32 cellular contexts compared by ENCODE assay signal in genomic region chr3:195511136-195511535, GRCh38. TPM values are rescaled to one million over a fixed set of nuclear protein-coding genes. Genes with fewer than 3 reads are reported as not detected.
DNase-seq lines count a peak whose midpoint lies in the region; ATAC-seq, FAIRE-seq and TF ChIP-seq lines count a peak whose summit lies in the region.
"Had no signal": no experiment of that assay in that cellular context is flagged by ENCODE, and none has a peak within 500 bp of the region (broad histone marks: within the 10 kb centered on the region; RNA-seq: fewer than 3 reads in every experiment).

No MANE protein-coding gene starts in this region.

- no peak overlapping the region for H3K4me3 Mint-ChIP-seq in activated naive CD8-positive, alpha-beta T cell
- H3K4me3 Mint-ChIP-seq in activated naive CD8-positive, alpha-beta T cell treated with anti-CD3 and anti-CD28 coated beads, Interleukin-2, amount 50 U/mL, for 24 hours = no peak overlapping the region
- H3K4me3 Mint-ChIP-seq in T-helper 17 cell (no peak overlapping the region), memory B cell (no peak overlapping the region)
- H3K4me3 Mint-ChIP-seq: activated CD4-positive, alpha-beta memory T cell treated with anti-CD3 and anti-CD28 coated beads, Interleukin-2, amount 10 ng/mL, durations not matched to agents 7 days and 5 days; H9 had no signal

- no peaks in the 10 kb centered on the region for H3K27me3 Mint-ChIP-seq in activated naive CD8-positive, alpha-beta T cell
- H3K27me3 Mint-ChIP-seq in activated naive CD8-positive, alpha-beta T cell treated with anti-CD3 and anti-CD28 coated beads, Interleukin-2, amount 50 U/mL, for 24 hours = no peaks in the 10 kb centered on the region
- no peaks in the 10 kb centered on the region for H3K27me3 Mint-ChIP-seq in T-helper 17 cell
- no peaks in the 10 kb centered on the region for H3K27me3 Mint-ChIP-seq in memory B cell
- H3K27me3 Mint-ChIP-seq: activated CD4-positive, alpha-beta memory T cell treated with anti-CD3 and anti-CD28 coated beads, Interleukin-2, amount 10 ng/mL, durations not matched to agents 7 days and 5 days had no signal

- no peaks in the 10 kb centered on the region for H3K9me3 ChIP-seq in T-helper 17 cell (ENCODE audit: control insufficient read depth, low read length, poor library complexity, severe bottlenecking)
- H3K9me3 ChIP-seq: Caco-2, psoas muscle, thoracic aorta had no signal

- no peak for TF ChIP-seq POLR2A in GM12891 (IDR thresholded peaks at IDR 0.05; ENCODE audit: low read depth, low read length)

- FAIRE-seq in GM12891 (lab: Jason Lieb, UNC) = no peak
- FAIRE-seq: A204.1, bronchial epithelial cell, colon, keratinocyte, urothelium cell line had no signal

- peaks cover 43% of the 10 kb centered on the region for H3K4me1 Mint-ChIP-seq in activated naive CD8-positive, alpha-beta T cell (ENCODE audit: low read depth)
- peaks cover 35% of the 10 kb centered on the region for H3K4me1 Mint-ChIP-seq in activated naive CD8-positive, alpha-beta T cell treated with anti-CD3 and anti-CD28 coated beads, Interleukin-2, amount 50 U/mL, for 24 hours
- H3K4me1 Mint-ChIP-seq in T-helper 17 cell (peaks cover 20% of the 10 kb centered on the region), memory B cell (peaks cover 12% of the 10 kb centered on the region)
- H3K4me1 Mint-ChIP-seq: H9 had no signal

- H3K36me3 Mint-ChIP-seq in activated naive CD8-positive, alpha-beta T cell = peaks cover 19% of the 10 kb centered on the region
- peaks cover 49% of the 10 kb centered on the region for H3K36me3 Mint-ChIP-seq in activated naive CD8-positive, alpha-beta T cell treated with anti-CD3 and anti-CD28 coated beads, Interleukin-2, amount 50 U/mL, for 24 hours (ENCODE audit: low read depth)
- H3K36me3 Mint-ChIP-seq in T-helper 17 cell (ENCODE audit: low read depth) (peaks cover 6% of the 10 kb centered on the region), memory B cell (peaks cover 23% of the 10 kb centered on the region)

- H3K9me3 Mint-ChIP-seq in activated naive CD8-positive, alpha-beta T cell (ENCODE audit: low read depth) = no peaks in the 10 kb centered on the region
- no peaks in the 10 kb centered on the region for H3K9me3 Mint-ChIP-seq in activated naive CD8-positive, alpha-beta T cell treated with anti-CD3 and anti-CD28 coated beads, Interleukin-2, amount 50 U/mL, for 24 hours
- no peaks in the 10 kb centered on the region for H3K9me3 Mint-ChIP-seq in memory B cell
- H3K9me3 Mint-ChIP-seq: activated CD4-positive, alpha-beta memory T cell treated with anti-CD3 and anti-CD28 coated beads, Interleukin-2, amount 10 ng/mL, durations not matched to agents 7 days and 5 days; activated naive CD4-positive, alpha-beta T cell treated with anti-CD3 and anti-CD28 coated beads, Interleukin-2, amount 50 U/mL, for 72 hours; activated T-helper 2 cell treated with anti-CD3 and anti-CD28 coated beads, Interferon-gamma antibody, Interleukin-2, Interleukin-4, amounts not matched to agents 10 μg/mL and 5 μg/mL and 100 μg/mL, durations not matched to agents 14 hours and 24 hours and 36 hours; H9 had no signal

- DNase-seq in activated naive CD8-positive, alpha-beta T cell treated with anti-CD3 and anti-CD28 coated beads, Interleukin-2, amount 50 U/mL, for 24 hours = no peak
- no peak for DNase-seq in T-helper 17 cell
- no peak for DNase-seq in memory B cell (ENCODE audit: low spot score in 2 of 2)
- DNase-seq in superior temporal gyrus (ENCODE audit: extremely low spot score) = peak; percentile 2
- DNase-seq in SHP77 treated with DMSO at 0.1 percent for 48 hours (lab: John Stamatoyannopoulos, UW) = no peak
- no peak for DNase-seq in GM12891 (ENCODE audit: insufficient read length, low spot score)
- DNase-seq: activated CD4-positive, alpha-beta memory T cell treated with anti-CD3 and anti-CD28 coated beads, Interleukin-2, amount 10 ng/mL, durations not matched to agents 7 days and 5 days; activated CD4-positive, CD25-positive, alpha-beta regulatory T cell treated with anti-CD3 and anti-CD28 coated beads, Interleukin-2, amount 50 U/mL, for 72 hours; aorta; Caco-2; effector CD4-positive, alpha-beta T cell; H9; left ventricle myocardium superior; NCI-H1436 treated with DMSO at 0.1 percent for 48 hours; NCI-H345; NCI-H69; nucleus accumbens; psoas muscle; stimulated activated CD4-positive, alpha-beta T cell treated with anti-CD3 and anti-CD28 coated beads, Interleukin-4, amount 100 ng/mL, for 24 hours; T-helper 2 cell had no signal

- ATAC-seq in activated naive CD8-positive, alpha-beta T cell treated with anti-CD3 and anti-CD28 coated beads, Interleukin-2, amount 50 U/mL, for 24 hours = no peak
- ATAC-seq in T-helper 17 cell = peak; percentile 4
- ATAC-seq in memory B cell (ENCODE audit: low read depth) = no peak
- ATAC-seq in GM18498 (IDR thresholded peaks at IDR 0.05; ENCODE audit: unreplicated experiment) = no peak
- ATAC-seq: activated naive CD4-positive, alpha-beta T cell treated with anti-CD3 and anti-CD28 coated beads, Interleukin-2, amount 50 U/mL, for 72 hours; left ventricle myocardium superior; Right ventricle myocardium inferior; SK-N-SH treated with all-trans-retinoic acid at 6 μM for 48 hours had no signal

- H3K27ac Mint-ChIP-seq in activated naive CD8-positive, alpha-beta T cell = peak overlapping the region; percentile 77
- no peak overlapping the region for H3K27ac Mint-ChIP-seq in activated naive CD8-positive, alpha-beta T cell treated with anti-CD3 and anti-CD28 coated beads, Interleukin-2, amount 50 U/mL, for 24 hours
- H3K27ac Mint-ChIP-seq in T-helper 17 cell = peak overlapping the region; percentile 71
- H3K27ac Mint-ChIP-seq in memory B cell = peak overlapping the region; percentile 73
- H3K27ac Mint-ChIP-seq: activated naive CD4-positive, alpha-beta T cell treated with anti-CD3 and anti-CD28 coated beads, Interleukin-2, amount 50 U/mL, for 72 hours; activated T-helper 2 cell treated with anti-CD3 and anti-CD28 coated beads, Interferon-gamma antibody, Interleukin-2, Interleukin-4, amounts not matched to agents 10 μg/mL and 5 μg/mL and 100 μg/mL, durations not matched to agents 14 hours and 24 hours and 36 hours had no signal

TF ChIP-seq in GM12891, 5 proteins besides CTCF, POLR2A, EP300 and RAD21:
- TF ChIP-seq TAF1 (IDR thresholded peaks at IDR 0.05; ENCODE audit: low read depth, low read length) = no peak
- TF ChIP-seq PAX5 (IDR thresholded peaks at IDR 0.05; ENCODE audit: insufficient read depth, low read length, severe bottlenecking) = no peak
- TF ChIP-seq SPI1 (IDR thresholded peaks at IDR 0.05; ENCODE audit: low read depth, low read length) = no peak
- TF ChIP-seq POU2F2 (IDR thresholded peaks at IDR 0.05; ENCODE audit: low read depth, low read length) = no peak
- no peak for TF ChIP-seq POLR2AphosphoS5 (IDR thresholded peaks at IDR 0.05; ENCODE audit: low read depth, low read length)

RNA-seq across cellular contexts. Expression of gene PPP1R2, which starts 32.0 kb away (rescaled TPM):
- total RNA-seq in T-helper 17 cell = 100 to 1,000 TPM; 135 to 141 TPM
- 17.4 TPM for polyA plus RNA-seq in GM12891 (2012; ENCODE audit: low read depth, missing spikeins)
